ENCODE assay signal across 15 cellular contexts in genomic region chr3:156892701-156893100, GRCh38.
DNase-seq lines count a peak whose midpoint lies in the region; FAIRE-seq and TF ChIP-seq lines count a peak whose summit lies in the region.
"Had no signal": no experiment of that assay in that cellular context is flagged by ENCODE, and none has a peak within 500 bp of the region (broad histone marks: within the 10 kb centered on the region; RNA-seq: fewer than 3 reads in every experiment).

No MANE protein-coding gene starts in this region.

- no peaks in the 10 kb centered on the region for H3K9me3 ChIP-seq in astrocyte (ENCODE audit: insufficient read depth, low read depth, low read length)
- H3K9me3 ChIP-seq: adrenal gland, uterus had no signal

- no peak overlapping the region for H3K27ac ChIP-seq in astrocyte (ENCODE audit: low read depth, low read length)
- H3K27ac ChIP-seq: adrenal gland, uterus had no signal

- H3K27me3 Mint-ChIP-seq in astrocyte (ENCODE audit: low read depth, unreplicated experiment) (no peaks in the 10 kb centered on the region), Calu3 (ENCODE audit: unreplicated experiment) (no peaks in the 10 kb centered on the region)

- H3K4me3 ChIP-seq in BJ (ENCODE audit: low read depth, low read length) (no peak overlapping the region), astrocyte (ENCODE audit: insufficient read depth, low read depth, low read length) (no peak overlapping the region)
- H3K4me3 ChIP-seq: adrenal gland, uterus had no signal

- H4K20me1 ChIP-seq in astrocyte (ENCODE audit: insufficient read depth, low read length), result no peaks in the 10 kb centered on the region

- no peaks in the 10 kb centered on the region for H3K36me3 ChIP-seq in BJ (ENCODE audit: control insufficient read depth, insufficient read depth, low read length)
- H3K36me3 ChIP-seq in astrocyte (ENCODE audit: insufficient read depth, low read length), result no peaks in the 10 kb centered on the region
- H3K36me3 ChIP-seq: adrenal gland, uterus had no signal

- peaks cover 8% of the 10 kb centered on the region for H3K9me3 Mint-ChIP-seq in astrocyte (ENCODE audit: unreplicated experiment)
- H3K9me3 Mint-ChIP-seq in Calu3 (ENCODE audit: low read depth, unreplicated experiment), result peaks cover 15% of the 10 kb centered on the region

- TF ChIP-seq CTCF in BJ (IDR thresholded peaks at IDR 0.05; ENCODE audit: insufficient read depth, low read depth, low read length), result no peak
- TF ChIP-seq CTCF in astrocyte (IDR thresholded peaks at IDR 0.05; ENCODE audit: insufficient read depth, low read depth, low read length), result no peak
- no peak for TF ChIP-seq CTCF in Calu3 (IDR thresholded peaks at IDR 0.05; ENCODE audit: unreplicated experiment)

- peak; percentile 50 for DNase-seq in BJ (ENCODE audit: low read depth)
- DNase-seq in HTR-8/SVneo (ENCODE audit: insufficient read length, low spot score), result peak; percentile 27
- DNase-seq in astrocyte (ENCODE audit: low read depth), result peak; percentile 78
- peak; percentile 75 for DNase-seq in kidney tubule cell (ENCODE audit: low spot score)
- DNase-seq in cerebellar nuclear complex (lab: John Stamatoyannopoulos, UW), result no peak
- DNase-seq in Calu3, result no peak
- DNase-seq in NCI-H1930 (lab: John Stamatoyannopoulos, UW), result no peak
- DNase-seq in NCI-H1417 treated with DMSO at 0.1 percent for 48 hours (lab: John Stamatoyannopoulos, UW), result no peak
- DNase-seq: activated CD4-positive, alpha-beta T cell treated with anti-CD3 and anti-CD28 coated beads for 48 hours; activated T-cell treated with anti-CD3 and anti-CD28 coated beads, Interleukin-2, amount 50 U/mL, for 4 hours; adrenal gland; C1 segment of cervical spinal cord; kidney; T-helper 1 cell; uterus had no signal

- H3K4me3 Mint-ChIP-seq in astrocyte (ENCODE audit: unreplicated experiment) (no peak overlapping the region), Calu3 (ENCODE audit: low read depth, unreplicated experiment) (no peak overlapping the region)
- H3K4me3 Mint-ChIP-seq: activated T-cell treated with anti-CD3 and anti-CD28 coated beads, Interleukin-2, amount 50 U/mL, for 4 hours had no signal

- no peaks in the 10 kb centered on the region for H3K4me1 ChIP-seq in astrocyte (ENCODE audit: insufficient read depth, low read length)
- H3K4me1 ChIP-seq: adrenal gland, uterus had no signal

- H3K36me3 Mint-ChIP-seq in astrocyte (ENCODE audit: low read depth, unreplicated experiment), result no peaks in the 10 kb centered on the region
- H3K36me3 Mint-ChIP-seq in Calu3 (ENCODE audit: insufficient read depth, unreplicated experiment), result no peaks in the 10 kb centered on the region

- peaks cover 2% of the 10 kb centered on the region for H3K4me1 Mint-ChIP-seq in astrocyte (ENCODE audit: low read depth, unreplicated experiment)
- peaks cover 23% of the 10 kb centered on the region for H3K4me1 Mint-ChIP-seq in Calu3 (ENCODE audit: low read depth, unreplicated experiment)

- no peak overlapping the region for H3K4me2 ChIP-seq in astrocyte (ENCODE audit: low read length)

- no peaks in the 10 kb centered on the region for H3K79me2 ChIP-seq in astrocyte (ENCODE audit: insufficient read depth, low read length)

- POLR2A ChIA-PET in BJ (lab: Charles Lee), result no interaction called here

- H2AFZ ChIP-seq in astrocyte (ENCODE audit: low read depth, low read length), result no peak overlapping the region

- H3K9ac ChIP-seq in astrocyte (ENCODE audit: low read length), result no peak overlapping the region

- H3K27me3 ChIP-seq in BJ (ENCODE audit: control insufficient read depth, insufficient read depth, low read length) (no peaks in the 10 kb centered on the region), astrocyte (ENCODE audit: insufficient read depth, low read length) (no peaks in the 10 kb centered on the region)
- H3K27me3 ChIP-seq: adrenal gland, uterus had no signal

- intact Hi-C loops in Calu3 (cut with micrococcal nuclease; ENCODE audit: unreplicated experiment), result no loop called here

- FAIRE-seq in HTR-8/SVneo (lab: Jason Lieb, UNC) (no peak), astrocyte (lab: Jason Lieb, UNC) (no peak)
- FAIRE-seq: kidney had no signal

- CTCF ChIA-PET in BJ (lab: Yijun Ruan, JAX) (no interaction called here), Calu3 (lab: Charles Lee) (no interaction called here)

- H3K27ac Mint-ChIP-seq in astrocyte (ENCODE audit: unreplicated experiment) (no peak overlapping the region), Calu3 (ENCODE audit: unreplicated experiment) (no peak overlapping the region)

- no TSS peak for BruUV-seq in Calu3 (replicated peaks; lab: Mats Ljungman, UMichigan)

Comparison
In these comparisons a context has a peak if more than half of its experiments do, and no peak if none do; other contexts are left out.
1. DNase-seq: peak in BJ (single experiment), HTR-8/SVneo (single experiment), astrocyte (single experiment) and kidney tubule cell (single experiment); none in cerebellar nuclear complex (0 of 2), Calu3 (single experiment), NCI-H1930 (0 of 2) and NCI-H1417 treated with DMSO at 0.1 percent for 48 hours (single experiment).